21 cellular contexts compared by ENCODE assay signal in the genomic region with DNA sequence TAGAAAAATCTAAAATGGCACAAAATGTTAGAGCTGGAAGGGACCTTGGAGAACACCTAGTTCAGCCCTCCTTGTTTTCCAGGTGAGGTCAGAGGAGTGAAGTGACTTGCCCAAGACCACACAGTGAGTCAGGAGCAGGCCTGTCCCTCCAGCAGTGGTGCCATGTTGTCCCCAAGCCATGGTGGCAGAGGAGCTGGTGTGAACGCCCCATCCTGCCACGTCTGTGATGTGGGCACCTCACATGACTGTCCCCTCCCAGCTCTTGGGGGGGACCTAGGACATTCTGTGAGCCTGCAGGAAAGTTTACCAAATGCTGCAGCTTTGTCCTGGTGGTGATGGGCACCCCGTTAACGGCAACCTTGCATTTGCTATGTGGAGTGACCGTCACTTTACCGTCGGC.
"Had no signal": no experiment of that assay in that cellular context is flagged by ENCODE, and none has a peak within 500 bp of the region (broad histone marks: within the 10 kb centered on the region; RNA-seq: fewer than 3 reads in every experiment).

No MANE protein-coding gene starts in this region.

- H3K4me1 Mint-ChIP-seq: memory B cell had no signal

- H3K9me3 ChIP-seq: left ventricle myocardium inferior, lower lobe of right lung, psoas muscle, right lobe of liver, thyroid gland had no signal

- H3K27ac Mint-ChIP-seq: dendritic cell treated with granulocyte-macrophage colony-stimulating factor and Interleukin-4, amounts not matched to agents 40 ng/mL and 50 ng/mL, for 4 days; effector memory CD8-positive, alpha-beta T cell; immature natural killer cell; memory B cell; mesothelial cell of epicardium; natural killer cell; stimulated activated memory B cell treated with anti-CD40 and anti-IgM and Interleukin-4, amounts not matched to agents 10 μg/mL and 1 μg/mL and 100 μg/mL, for 72 hours; type B pancreatic cell had no signal

- H3K4me1 ChIP-seq: parathyroid adenoma had no signal

- H3K4me3 ChIP-seq: left ventricle myocardium inferior, lower lobe of right lung, neural progenitor cell, psoas muscle, right lobe of liver, thyroid gland had no signal

- H3K27me3 Mint-ChIP-seq: type B pancreatic cell had no signal

- H3K36me3 Mint-ChIP-seq: mesothelial cell of epicardium, natural killer cell, type B pancreatic cell had no signal

- H2AFZ ChIP-seq: neural progenitor cell, parathyroid adenoma had no signal

- H3K4me2 ChIP-seq: neural progenitor cell had no signal

- H3K27me3 ChIP-seq: foreskin keratinocyte, neural progenitor cell, right lobe of liver, thyroid gland had no signal

- DNase-seq: effector memory CD8-positive, alpha-beta T cell; foreskin keratinocyte; immature natural killer cell; left cardiac atrium; left ventricle myocardium inferior; lower lobe of right lung; natural killer cell; occipital lobe; psoas muscle; retina; stimulated activated CD4-positive, alpha-beta T cell treated with anti-CD3 and anti-CD28 coated beads, Interleukin-4, amount 100 ng/mL, for 1 hour; stimulated activated CD8-positive, alpha-beta memory T cell treated with anti-CD3 and anti-CD28 coated beads, Interleukin-4, amount 100 ng/mL, for 48 hours; thyroid gland had no signal

- ATAC-seq: effector memory CD8-positive, alpha-beta T cell; foreskin keratinocyte; left cardiac atrium; lower lobe of right lung; natural killer cell; psoas muscle; right lobe of liver; stimulated activated memory B cell treated with anti-CD40 and anti-IgM and Interleukin-4, amounts not matched to agents 10 μg/mL and 1 μg/mL and 100 μg/mL, for 72 hours had no signal

- H3K9me3 Mint-ChIP-seq: effector memory CD8-positive, alpha-beta T cell; immature natural killer cell; mesothelial cell of epicardium; natural killer cell; neural progenitor cell; type B pancreatic cell had no signal

- H3K4me3 Mint-ChIP-seq: dendritic cell treated with granulocyte-macrophage colony-stimulating factor and Interleukin-4, amounts not matched to agents 40 ng/mL and 50 ng/mL, for 4 days; effector memory CD8-positive, alpha-beta T cell; immature natural killer cell; memory B cell; mesothelial cell of epicardium; natural killer cell; neural progenitor cell; stimulated activated memory B cell treated with anti-CD40 and anti-IgM and Interleukin-4, amounts not matched to agents 10 μg/mL and 1 μg/mL and 100 μg/mL, for 72 hours; type B pancreatic cell had no signal

- H3K27ac ChIP-seq: foreskin keratinocyte, left ventricle myocardium inferior, lower lobe of right lung, neural progenitor cell, parathyroid adenoma, psoas muscle, right lobe of liver, thyroid gland had no signal

- H3K36me3 ChIP-seq: left ventricle myocardium inferior, lower lobe of right lung, neural progenitor cell, right lobe of liver, thyroid gland had no signal

- H3K9ac ChIP-seq: neural progenitor cell, parathyroid adenoma had no signal
